In the genomic region with DNA sequence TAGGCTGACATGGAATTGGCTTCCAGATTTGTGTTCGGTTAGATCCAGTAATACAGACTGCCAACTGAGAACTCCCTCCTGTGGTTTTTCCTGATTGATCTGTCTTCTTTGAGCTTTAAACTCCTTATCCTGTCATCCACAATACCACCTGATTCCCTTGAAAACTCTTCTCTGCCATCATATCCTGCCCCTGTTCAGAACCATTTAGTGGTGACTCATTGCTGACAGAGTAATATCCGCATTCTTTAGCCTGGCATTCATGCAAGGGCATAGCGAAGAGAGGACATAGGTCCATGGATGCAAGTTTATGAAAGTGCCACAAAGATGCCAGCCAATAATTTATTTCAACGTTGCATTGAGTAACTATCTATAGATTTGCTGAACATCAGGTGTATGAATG, we compare ENCODE assay signal across 22 cellular contexts.
A peak's percentile ranks its signal among the peaks of the same experiment; 100 is the strongest.
DNase-seq lines count a peak whose midpoint lies in the region; ATAC-seq, FAIRE-seq and TF ChIP-seq lines count a peak whose summit lies in the region.
"Had no signal": no experiment of that assay in that cellular context is flagged by ENCODE, and none has a peak within 500 bp of the region (broad histone marks: within the 10 kb centered on the region; RNA-seq: fewer than 3 reads in every experiment).

No MANE protein-coding gene starts in this region.

- H3K4me3 ChIP-seq in hepatocyte = no peak overlapping the region
- H3K4me3 ChIP-seq: right lobe of liver, SK-N-MC, suprapubic skin, uterus had no signal

- no peak for TF ChIP-seq POLR2A in H54 (IDR thresholded peaks at IDR 0.05; ENCODE audit: low read depth, low read length)

- H3K4me2 ChIP-seq in hepatocyte = no peak overlapping the region

- H4K20me1 ChIP-seq in hepatocyte (ENCODE audit: insufficient read depth, poor library complexity, severe bottlenecking) = no peaks in the 10 kb centered on the region

- intact Hi-C loops in posterior cingulate gyrus (cut with DNase I) = no loop called here

- H3K4me1 ChIP-seq in hepatocyte (ENCODE audit: insufficient read depth) = no peaks in the 10 kb centered on the region
- H3K4me1 ChIP-seq: right lobe of liver, suprapubic skin, uterus had no signal

- no peak for TF ChIP-seq CTCF in hepatocyte (IDR thresholded peaks at IDR 0.05; ENCODE audit: poor library complexity)

- FAIRE-seq in H54 (lab: Jason Lieb, UNC) = peak; percentile 81
- FAIRE-seq: kidney had no signal

- no peak for ATAC-seq in GM18909 (IDR thresholded peaks at IDR 0.05; ENCODE audit: poor library complexity, unreplicated experiment)
- ATAC-seq: right lobe of liver had no signal

- no peaks in the 10 kb centered on the region for H3K36me3 ChIP-seq in hepatocyte (replicated peaks; ENCODE audit: insufficient read depth, low read depth)
- H3K36me3 ChIP-seq: right lobe of liver, suprapubic skin, uterus had no signal

- H3K9me2 ChIP-seq in hepatocyte (replicated peaks; ENCODE audit: insufficient read depth) = no peaks in the 10 kb centered on the region

- 76% methylated on average over 4 of the region's 4 CpGs for WGBS in hepatocyte (ENCODE audit: low lambda C conversion rate, missing lambda C conversion rate)

- H3K9me3 ChIP-seq in hepatocyte (ENCODE audit: low read depth) = no peaks in the 10 kb centered on the region
- H3K9me3 ChIP-seq: right lobe of liver, suprapubic skin, uterus had no signal

- DNase-seq in A172 (ENCODE audit: low spot score) (peak; percentile 79), H54 (ENCODE audit: insufficient read length, low spot score) (peak; percentile 8), RKO (ENCODE audit: low spot score) (peak; percentile 73), epithelial cell of prostate (ENCODE audit: low read depth, low spot score) (peak; percentile 34), hepatocyte (ENCODE audit: low spot score) (no peak), posterior cingulate gyrus (no peak)
- DNase-seq in activated effector memory CD4-positive, alpha-beta T cell treated with Interleukin-2 at 50 U/mL for 16 hours = no peak
- DNase-seq: activated CD4-positive, alpha-beta memory T cell treated with anti-CD3 and anti-CD28 coated beads for 36 hours; activated CD4-positive, CD25-positive, alpha-beta regulatory T cell; activated gamma-delta T cell; CD4-positive, CD25-positive, alpha-beta regulatory T cell; cortex of kidney; DMS79 treated with DMSO at 0.1 percent for 48 hours; H9; kidney; NCI-H1417 treated with DMSO at 0.1 percent for 48 hours; right lobe of liver; T-helper 9 cell; uterus had no signal

- no peaks in the 10 kb centered on the region for H3K79me2 ChIP-seq in hepatocyte

- H3K27ac ChIP-seq in epithelial cell of prostate = peak overlapping the region; percentile 85
- no peak overlapping the region for H3K27ac ChIP-seq in hepatocyte
- H3K27ac ChIP-seq: right lobe of liver, SK-N-MC, suprapubic skin, uterus had no signal

- no peaks in the 10 kb centered on the region for H3K27me3 ChIP-seq in hepatocyte
- H3K27me3 ChIP-seq: right lobe of liver, suprapubic skin, uterus had no signal

- no peak overlapping the region for H2AFZ ChIP-seq in hepatocyte

Comparison
In these comparisons a context has a peak if more than half of its experiments do, and no peak if none do; other contexts are left out.
1. DNase-seq: peak in A172 (single experiment), H54 (single experiment), RKO (single experiment) and epithelial cell of prostate (single experiment); none in hepatocyte (single experiment), posterior cingulate gyrus (0 of 10) and activated effector memory CD4-positive, alpha-beta T cell treated with Interleukin-2 at 50 U/mL for 16 hours (single experiment).